ENCODE assay signal across 25 cellular contexts in genomic region chr21:28464095-28464494, GRCh38.
"Had no signal": no experiment of that assay in that cellular context is flagged by ENCODE, and none has a peak within 500 bp of the region (broad histone marks: within the 10 kb centered on the region; RNA-seq: fewer than 3 reads in every experiment).

No MANE protein-coding gene starts in this region.

- H3K27me3 ChIP-seq: heart right ventricle, right lobe of liver, tibial nerve, upper lobe of left lung had no signal

- H3K27me3 Mint-ChIP-seq: progenitor cell of endocrine pancreas; stimulated activated naive CD8-positive, alpha-beta T cell treated with anti-CD3 and anti-CD28 coated beads, Interleukin-15, Interleukin-2, amounts not matched to agents 100 ng/mL and 50 ng/mL, for 24 hours had no signal

- H3K27ac Mint-ChIP-seq: immature natural killer cell; natural killer cell; progenitor cell of endocrine pancreas; stimulated activated naive B cell treated with anti-CD40 and anti-IgM and Interleukin-4, amounts not matched to agents 10 μg/mL and 1 μg/mL and 100 μg/mL, for 72 hours; stimulated activated naive CD8-positive, alpha-beta T cell treated with anti-CD3 and anti-CD28 coated beads, Interleukin-15, Interleukin-2, amounts not matched to agents 100 ng/mL and 50 ng/mL, for 24 hours had no signal

- H3K9me3 Mint-ChIP-seq: natural killer cell; stimulated activated naive B cell treated with anti-CD40 and anti-IgM and Interleukin-4, amounts not matched to agents 10 μg/mL and 1 μg/mL and 100 μg/mL, for 72 hours had no signal

- H3K9ac ChIP-seq: parathyroid adenoma had no signal

- H3K27ac ChIP-seq: coronary artery, epithelial cell of prostate, heart right ventricle, lower lobe of right lung, parathyroid adenoma, right lobe of liver, thoracic aorta, tibial nerve, upper lobe of left lung had no signal

- H3K36me3 ChIP-seq: heart right ventricle, lower lobe of right lung, right lobe of liver, thoracic aorta, tibial nerve, upper lobe of left lung had no signal

- H3K4me1 ChIP-seq: heart right ventricle, lower lobe of right lung, parathyroid adenoma, right lobe of liver, tibial nerve, upper lobe of left lung had no signal

- H2AFZ ChIP-seq: parathyroid adenoma had no signal

- ATAC-seq: esophagus mucosa; heart right ventricle; left ventricle myocardium superior; lower lobe of right lung; natural killer cell; right lobe of liver; stimulated activated naive B cell treated with anti-CD40 and anti-IgM and Interleukin-4, amounts not matched to agents 10 μg/mL and 1 μg/mL and 100 μg/mL, for 72 hours had no signal

- H3K36me3 Mint-ChIP-seq: immature natural killer cell; natural killer cell; stimulated activated naive B cell treated with anti-CD40 and anti-IgM and Interleukin-4, amounts not matched to agents 10 μg/mL and 1 μg/mL and 100 μg/mL, for 72 hours had no signal

- DNase-seq: foreskin melanocyte; glutamatergic neuron; heart right ventricle; hippocampal formation; immature natural killer cell; islet precursor cell; kidney glomerular epithelial cell; left ventricle myocardium superior; lower lobe of right lung; natural killer cell; occipital lobe; right lobe of liver; small intestine; stimulated activated CD4-positive, alpha-beta T cell treated with anti-CD3 and anti-CD28 coated beads, Interleukin-15, amount 100 ng/mL, for 24 hours; stimulated activated CD4-positive, alpha-beta T cell treated with anti-CD3 and anti-CD28 coated beads, Interleukin-2, amount 100 ng/mL, for 48 hours; stimulated activated naive B cell treated with anti-CD40 and anti-IgM and Interleukin-4, amounts not matched to agents 10 μg/mL and 1 μg/mL and 100 μg/mL, for 72 hours; upper lobe of left lung had no signal

- H3K9me3 ChIP-seq: heart right ventricle, lower lobe of right lung, right lobe of liver, thoracic aorta, tibial nerve, upper lobe of left lung had no signal

- H3K4me3 ChIP-seq: coronary artery, heart right ventricle, lower lobe of right lung, right lobe of liver, thoracic aorta, tibial nerve, upper lobe of left lung had no signal

- H3K4me3 Mint-ChIP-seq: immature natural killer cell; natural killer cell; stimulated activated naive B cell treated with anti-CD40 and anti-IgM and Interleukin-4, amounts not matched to agents 10 μg/mL and 1 μg/mL and 100 μg/mL, for 72 hours; stimulated activated naive CD8-positive, alpha-beta T cell treated with anti-CD3 and anti-CD28 coated beads, Interleukin-15, Interleukin-2, amounts not matched to agents 100 ng/mL and 50 ng/mL, for 24 hours had no signal

- H3K4me1 Mint-ChIP-seq: immature natural killer cell; natural killer cell; stimulated activated naive B cell treated with anti-CD40 and anti-IgM and Interleukin-4, amounts not matched to agents 10 μg/mL and 1 μg/mL and 100 μg/mL, for 72 hours had no signal
